Comparison of ENCODE assay signal across 12 cellular contexts in genomic region chr18:58316400-58316942, GRCh38.
DNase-seq lines count a peak whose midpoint lies in the region; ATAC-seq, FAIRE-seq and TF ChIP-seq lines count a peak whose summit lies in the region.
"Had no signal": no experiment of that assay in that cellular context is flagged by ENCODE, and none has a peak within 500 bp of the region (broad histone marks: within the 10 kb centered on the region; RNA-seq: fewer than 3 reads in every experiment).

No MANE protein-coding gene starts in this region.

- peaks cover 38% of the 10 kb centered on the region for H3K4me1 Mint-ChIP-seq in nephron progenitor cell

- no peaks in the 10 kb centered on the region for H3K79me2 ChIP-seq in endothelial cell of umbilical vein (ENCODE audit: control insufficient read depth, insufficient read depth, low read length)

- H3K4me3 ChIP-seq in heart right ventricle (no peak overlapping the region), endothelial cell of umbilical vein (replicated peaks in 1 of 3; ENCODE audit: insufficient read depth in 1 of 3, low read depth in 1 of 3, low read length in 3 of 3) (no peak overlapping the region), upper lobe of right lung (no peak overlapping the region)

- peak overlapping the region; percentile 26 for H3K9ac ChIP-seq in endothelial cell of umbilical vein (replicated peaks; ENCODE audit: extremely low read depth, insufficient read depth, low read length)

- DNase-seq in heart right ventricle (no peak), cardiac septum (ENCODE audit: low spot score) (no peak), endothelial cell of umbilical vein (ENCODE audit: low read depth, low spot score) (no peak), nephron progenitor cell (no peak), upper lobe of right lung (no peak), NCI-H524 treated with DMSO at 0.1 percent for 48 hours (lab: John Stamatoyannopoulos, UW) (no peak), MV-4-11 (lab: John Stamatoyannopoulos, UW) (no peak), NCI-H748 (lab: John Stamatoyannopoulos, UW; ENCODE audit: unreplicated experiment) (no peak)
- DNase-seq: 8988T, KG1 had no signal

- no peaks in the 10 kb centered on the region for H3K9me3 Mint-ChIP-seq in nephron progenitor cell

- no peaks in the 10 kb centered on the region for H3K27me3 ChIP-seq in heart right ventricle
- H3K27me3 ChIP-seq in endothelial cell of umbilical vein (ENCODE audit: control insufficient read depth in 2 of 2, insufficient read depth in 2 of 2, low read length in 2 of 2), result no peaks in the 10 kb centered on the region
- H3K27me3 ChIP-seq in upper lobe of right lung, result no peaks in the 10 kb centered on the region

- intact Hi-C loops in heart right ventricle (cut with DNase I) (loop anchor here in 6 of 10 donors (5.0 to 10.0 kb wide), 7 partner anchors 59 to 692 kb away; partner anchors contain the start of genes NARS1 (in 1 of the 6) and NEDD4L (in 1 of the 6)), cardiac septum (cut with DNase I) (loop anchor here (2.0 kb wide), 1 partner anchor 60 kb away; no protein-coding TSS in a partner anchor), endothelial cell of umbilical vein (cut with micrococcal nuclease) (no loop called here), upper lobe of right lung (cut with DNase I) (no loop called here)

- H3K9me1 ChIP-seq in endothelial cell of umbilical vein (replicated peaks; ENCODE audit: control insufficient read depth, extremely low read depth, insufficient read depth, low read length), result no peaks in the 10 kb centered on the region

- no TSS peak for BruUV-seq in endothelial cell of umbilical vein (replicated peaks; lab: Mats Ljungman, UMichigan)

- no peak for FAIRE-seq in endothelial cell of umbilical vein (lab: Jason Lieb, UNC)
- FAIRE-seq: colon had no signal

- H3K4me2 ChIP-seq in endothelial cell of umbilical vein (ENCODE audit: insufficient read depth, low read length), result no peak overlapping the region

- no peaks in the 10 kb centered on the region for H3K9me3 ChIP-seq in heart right ventricle
- H3K9me3 ChIP-seq in endothelial cell of umbilical vein (replicated peaks; ENCODE audit: control insufficient read depth, insufficient read depth, low read length), result no peaks in the 10 kb centered on the region
- no peaks in the 10 kb centered on the region for H3K9me3 ChIP-seq in upper lobe of right lung

- no peak for TF ChIP-seq POLR2A in endothelial cell of umbilical vein (IDR thresholded peaks at IDR 0.05; ENCODE audit: low read depth, low read length)

- H3K4me1 ChIP-seq in heart right ventricle (peaks cover 19 to 63% (median 44%) of the 10 kb centered on the region in 9 donors), endothelial cell of umbilical vein (ENCODE audit: control insufficient read depth, extremely low read depth, insufficient read depth, low read length) (peaks cover 37% of the 10 kb centered on the region), upper lobe of right lung (peaks cover 22% of the 10 kb centered on the region)

- ATAC-seq in heart right ventricle (no peak), upper lobe of right lung (no peak)

- no peak for TF ChIP-seq CTCF in heart right ventricle (IDR thresholded peaks at IDR 0.05)
- TF ChIP-seq CTCF in endothelial cell of umbilical vein (IDR thresholded peaks at IDR 0.05; ENCODE audit: extremely low read depth in 1 of 2, insufficient read depth in 1 of 2, low read depth in 1 of 2, low read length in 2 of 2), result no peak
- TF ChIP-seq CTCF in nephron progenitor cell (IDR thresholded peaks at IDR 0.05), result no peak
- TF ChIP-seq CTCF in upper lobe of right lung (IDR thresholded peaks at IDR 0.05), result no peak

- POLR2A ChIA-PET in endothelial cell of umbilical vein (lab: Charles Lee), result no interaction called here

- CTCF ChIA-PET in endothelial cell of umbilical vein (lab: Charles Lee), result interaction anchor here (1.0 to 1.5 kb wide), 6 partner anchors 10 to 136 kb away, joined by 3 to 5 read pairs (median 4); no protein-coding TSS in a partner anchor

- H3K27ac ChIP-seq in heart right ventricle, result peak overlapping the region; percentile 17 to 79 (median 66)
- peak overlapping the region; percentile 79 for H3K27ac ChIP-seq in endothelial cell of umbilical vein (ENCODE audit: insufficient read depth, low read depth, low read length)
- H3K27ac ChIP-seq in upper lobe of right lung, result peak overlapping the region; percentile 69

- no peaks in the 10 kb centered on the region for H4K20me1 ChIP-seq in endothelial cell of umbilical vein (replicated peaks; ENCODE audit: control insufficient read depth, extremely low read depth, insufficient read depth, low read length)

- dilution Hi-C loops in endothelial cell of umbilical vein (cut with MboI; ENCODE audit: extremely low pct_ligation_motif_present, low sequenced_read_pairs), result no loop called here

- WGBS in heart right ventricle, 2 donors, result 67 to 78% methylated on average over 11 of the region's 11 CpGs

- no peak overlapping the region for H2AFZ ChIP-seq in endothelial cell of umbilical vein (ENCODE audit: low read depth, low read length)

- H3K4me3 Mint-ChIP-seq in nephron progenitor cell, result no peak overlapping the region
- H3K4me3 Mint-ChIP-seq: activated naive CD8-positive, alpha-beta T cell had no signal

- no peaks in the 10 kb centered on the region for H3K36me3 Mint-ChIP-seq in nephron progenitor cell (ENCODE audit: low read depth)
- H3K36me3 Mint-ChIP-seq: activated naive CD8-positive, alpha-beta T cell had no signal

- H3K27me3 Mint-ChIP-seq in nephron progenitor cell (ENCODE audit: low read depth, poor library complexity), result peaks cover 5% of the 10 kb centered on the region

- H3K36me3 ChIP-seq in heart right ventricle (no peaks in the 10 kb centered on the region), endothelial cell of umbilical vein (ENCODE audit: control insufficient read depth in 2 of 2, extremely low read depth in 1 of 2, insufficient read depth in 2 of 2, low read length in 2 of 2) (no peaks in the 10 kb centered on the region), upper lobe of right lung (no peaks in the 10 kb centered on the region)

- H3K27ac Mint-ChIP-seq in nephron progenitor cell, result peak overlapping the region; percentile 73
- H3K27ac Mint-ChIP-seq: activated naive CD8-positive, alpha-beta T cell had no signal

TF ChIP-seq in endothelial cell of umbilical vein, 7 proteins besides CTCF, POLR2A, EP300 and RAD21:
- TF ChIP-seq EZH2 (IDR thresholded peaks at IDR 0.05; ENCODE audit: borderline replicate concordance, low read depth, low read length, severe bottlenecking), result no peak
- no peak for TF ChIP-seq POLR2AphosphoS5 (IDR thresholded peaks at IDR 0.05; ENCODE audit: insufficient read depth, low read depth, low read length)
- no peak for TF ChIP-seq FOS (IDR thresholded peaks at IDR 0.05; ENCODE audit: borderline replicate concordance, insufficient read depth, low read length)
- no peak for TF ChIP-seq JUN (IDR thresholded peaks at IDR 0.05; ENCODE audit: borderline replicate concordance, insufficient read depth, insufficient read length, low read depth)
- TF ChIP-seq MAX (IDR thresholded peaks at IDR 0.05; ENCODE audit: insufficient read depth, insufficient read length), result no peak

Comparison
In these comparisons a context has a peak if more than half of its experiments do, and no peak if none do; other contexts are left out.
1. intact Hi-C loops: an anchor here in heart right ventricle (5.0 to 10.0 kb wide) and cardiac septum (2.0 kb wide); none called in endothelial cell of umbilical vein and upper lobe of right lung.